In the genomic region with DNA sequence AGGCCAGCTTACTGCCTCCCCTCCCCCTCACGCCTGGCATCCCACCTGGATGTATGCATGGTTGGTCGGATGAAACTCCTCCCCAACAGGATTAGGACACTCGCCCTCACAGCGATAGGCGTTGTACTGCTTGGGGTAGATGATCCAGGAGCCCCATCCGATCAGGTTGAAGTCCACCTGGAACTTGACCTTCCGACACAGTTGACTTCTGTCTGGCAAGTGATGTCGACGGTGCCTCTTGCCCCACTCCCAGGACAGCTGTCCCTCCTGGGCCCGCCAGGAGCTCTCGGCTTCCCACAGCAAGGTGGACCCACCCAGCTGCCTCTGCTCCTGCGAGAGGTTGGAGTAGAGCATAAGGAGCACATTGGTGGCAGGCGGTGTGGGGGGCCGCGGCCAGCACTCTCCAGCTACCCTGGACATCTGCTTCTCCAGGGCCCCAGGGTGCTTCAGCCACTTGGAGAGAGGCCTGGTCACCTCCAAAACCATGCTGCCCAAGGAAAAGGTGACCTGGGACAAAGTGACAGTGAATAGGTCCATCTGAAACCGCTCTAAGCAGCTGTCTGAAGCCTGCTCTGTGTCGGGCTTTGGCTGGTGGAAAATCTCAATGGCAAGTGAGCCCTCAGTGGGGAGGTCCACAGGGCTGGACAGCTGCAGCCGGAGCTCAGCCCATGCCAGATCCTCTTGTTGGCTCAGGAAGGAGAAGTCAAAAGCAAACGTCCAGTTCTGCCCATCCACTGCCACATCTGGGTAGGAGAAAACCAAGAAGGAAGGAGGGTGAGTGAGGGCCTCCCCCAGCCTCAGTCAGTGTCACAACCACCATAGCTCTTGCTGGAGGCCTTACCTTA, we compare ENCODE assay signal across 26 cellular contexts. TPM values are rescaled to one million over a fixed set of nuclear protein-coding genes. Genes with fewer than 3 reads are reported as not detected.
"Had no signal": no experiment of that assay in that cellular context is flagged by ENCODE, and none has a peak within 500 bp of the region (broad histone marks: within the 10 kb centered on the region; RNA-seq: fewer than 3 reads in every experiment).

No MANE protein-coding gene starts in this region.

- H3K4me1 ChIP-seq: prostate gland had no signal

- H3K27ac ChIP-seq: hepatocyte, pancreas, prostate gland, right lobe of liver, skin epidermis, thoracic aorta had no signal

- ATAC-seq: left cardiac atrium; left ventricle myocardium superior; naive thymus-derived CD8-positive, alpha-beta T cell; pancreas; right lobe of liver; stimulated activated naive B cell treated with anti-CD40 and anti-IgM and Interleukin-4, amounts not matched to agents 10 μg/mL and 1 μg/mL and 100 μg/mL, for 72 hours; stimulated activated naive CD8-positive, alpha-beta T cell treated with anti-CD3 and anti-CD28 coated beads, Interleukin-15, amount 100 ng/mL, for 72 hours had no signal

- H3K27me3 ChIP-seq: pancreas had no signal

- H3K9me3 Mint-ChIP-seq: naive thymus-derived CD8-positive, alpha-beta T cell; stimulated activated naive B cell treated with anti-CD40 and anti-IgM and Interleukin-4, amounts not matched to agents 10 μg/mL and 1 μg/mL and 100 μg/mL, for 72 hours; stimulated activated naive CD8-positive, alpha-beta T cell treated with anti-CD3 and anti-CD28 coated beads, Interleukin-15, amount 100 ng/mL, for 72 hours had no signal

- H3K4me3 Mint-ChIP-seq: naive thymus-derived CD8-positive, alpha-beta T cell; stimulated activated naive B cell treated with anti-CD40 and anti-IgM and Interleukin-4, amounts not matched to agents 10 μg/mL and 1 μg/mL and 100 μg/mL, for 72 hours; stimulated activated naive CD8-positive, alpha-beta T cell treated with anti-CD3 and anti-CD28 coated beads, Interleukin-15, amount 100 ng/mL, for 72 hours had no signal

- DNase-seq: cerebellar nuclear complex; dermis blood vessel endothelial cell; foreskin melanocyte; kidney; left cardiac atrium; left ventricle myocardium superior; mesendoderm; naive thymus-derived CD8-positive, alpha-beta T cell; occipital lobe; retina; right lobe of liver; stimulated activated CD4-positive, alpha-beta T cell treated with anti-CD3 and anti-CD28 coated beads, Interleukin-2, amount 100 ng/mL, for 24 hours; stimulated activated CD4-positive, alpha-beta T cell treated with anti-CD3 and anti-CD28 coated beads, Interleukin-4, amount 100 ng/mL, for 4 hours; stimulated activated naive B cell treated with anti-CD40 and anti-IgM and Interleukin-4, amounts not matched to agents 10 μg/mL and 1 μg/mL and 100 μg/mL, for 72 hours; stimulated activated naive CD8-positive, alpha-beta T cell treated with anti-CD3 and anti-CD28 coated beads, Interleukin-15, amount 100 ng/mL, for 72 hours; trophoblast cell had no signal

- H3K27ac Mint-ChIP-seq: stimulated activated naive B cell treated with anti-CD40 and anti-IgM and Interleukin-4, amounts not matched to agents 10 μg/mL and 1 μg/mL and 100 μg/mL, for 72 hours had no signal

- H3K9me3 ChIP-seq: pancreas, prostate gland, right lobe of liver, thoracic aorta had no signal

- H3K36me3 ChIP-seq: pancreas, prostate gland, right lobe of liver, thoracic aorta had no signal

- H3K4me3 ChIP-seq: hepatocyte, pancreas, prostate gland, right lobe of liver, skin epidermis, thoracic aorta had no signal

RNA-seq across cellular contexts. Expression of a gene that starts 6.0 kb away (rescaled TPM):
- total RNA-seq: dermis blood vessel endothelial cell; hepatocyte; kidney; left cardiac atrium; left ventricle myocardium superior; lung microvascular endothelial cell; mononuclear cell; naive thymus-derived CD8-positive, alpha-beta T cell; pancreas; prostate gland; right lobe of liver; subcutaneous adipose tissue; urinary bladder had no signal
- polyA plus RNA-seq: hepatocyte; naive thymus-derived CD8-positive, alpha-beta T cell; neural cell; pancreas; urinary bladder had no signal

RNA-seq across cellular contexts. Expression of a gene that starts 43.1 kb away (rescaled TPM):
- total RNA-seq: naive thymus-derived CD8-positive, alpha-beta T cell had no signal
